ENCODE assay signal across 1 cellular context in the genomic region with DNA sequence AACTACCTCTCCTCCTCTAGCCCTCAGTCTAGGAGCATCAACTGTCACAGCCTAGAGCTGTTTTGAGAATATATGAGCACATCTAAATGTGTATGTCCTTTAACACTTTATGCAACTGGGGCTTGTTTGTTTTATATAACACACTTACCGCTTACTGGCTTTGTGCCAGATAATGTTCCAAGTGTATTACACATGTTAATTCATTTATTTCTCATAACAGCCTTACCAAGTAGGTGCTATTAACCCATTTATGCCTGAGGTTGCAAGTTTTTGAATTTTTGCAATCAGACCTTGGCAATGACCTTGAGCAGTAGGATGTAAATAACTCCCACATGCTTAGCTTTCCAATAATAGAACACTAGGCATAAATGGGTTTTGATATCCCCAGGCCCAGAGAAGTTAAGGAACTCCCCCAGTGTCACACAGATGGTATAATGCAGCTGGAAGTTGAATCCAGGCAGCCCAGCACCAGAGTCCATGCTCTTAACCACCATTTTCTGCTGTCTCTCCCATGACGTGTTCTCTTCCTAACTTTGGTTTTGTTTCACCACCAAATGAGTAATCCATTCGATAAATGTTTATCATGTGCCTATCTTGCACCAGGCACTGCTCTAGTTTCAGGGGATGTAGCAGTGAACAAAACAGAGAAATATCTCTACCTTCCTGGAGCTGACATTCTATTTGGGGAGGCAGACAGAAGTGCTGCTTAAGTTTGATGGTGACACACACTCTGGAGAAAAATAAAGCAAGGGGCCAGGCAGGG.
TF ChIP-seq lines count a peak whose summit lies in the region.

No MANE protein-coding gene starts in this region.

TF ChIP-seq in IMR-90, 13 proteins besides CTCF, POLR2A, EP300 and RAD21:
- TF ChIP-seq, protein P1, sequence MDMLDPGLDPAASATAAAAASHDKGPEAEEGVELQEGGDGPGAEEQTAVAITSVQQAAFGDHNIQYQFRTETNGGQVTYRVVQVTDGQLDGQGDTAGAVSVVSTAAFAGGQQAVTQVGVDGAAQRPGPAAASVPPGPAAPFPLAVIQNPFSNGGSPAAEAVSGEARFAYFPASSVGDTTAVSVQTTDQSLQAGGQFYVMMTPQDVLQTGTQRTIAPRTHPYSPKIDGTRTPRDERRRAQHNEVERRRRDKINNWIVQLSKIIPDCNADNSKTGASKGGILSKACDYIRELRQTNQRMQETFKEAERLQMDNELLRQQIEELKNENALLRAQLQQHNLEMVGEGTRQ (IDR thresholded peaks at IDR 0.05; ENCODE audit: low read depth, low read length): no peak
- TF ChIP-seq, protein P2, sequence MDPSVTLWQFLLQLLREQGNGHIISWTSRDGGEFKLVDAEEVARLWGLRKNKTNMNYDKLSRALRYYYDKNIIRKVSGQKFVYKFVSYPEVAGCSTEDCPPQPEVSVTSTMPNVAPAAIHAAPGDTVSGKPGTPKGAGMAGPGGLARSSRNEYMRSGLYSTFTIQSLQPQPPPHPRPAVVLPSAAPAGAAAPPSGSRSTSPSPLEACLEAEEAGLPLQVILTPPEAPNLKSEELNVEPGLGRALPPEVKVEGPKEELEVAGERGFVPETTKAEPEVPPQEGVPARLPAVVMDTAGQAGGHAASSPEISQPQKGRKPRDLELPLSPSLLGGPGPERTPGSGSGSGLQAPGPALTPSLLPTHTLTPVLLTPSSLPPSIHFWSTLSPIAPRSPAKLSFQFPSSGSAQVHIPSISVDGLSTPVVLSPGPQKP (IDR thresholded peaks at IDR 0.05; ENCODE audit: borderline replicate concordance, low read depth, low read length): no peak
- TF ChIP-seq MAZ (IDR thresholded peaks at IDR 0.05; ENCODE audit: borderline replicate concordance, low read depth, low read length): no peak
- no peak for TF ChIP-seq FOS (IDR thresholded peaks at IDR 0.05; ENCODE audit: low read depth, low read length)
- TF ChIP-seq SMC3 (IDR thresholded peaks at IDR 0.05; ENCODE audit: low read depth, low read length): no peak
